In the genomic region with DNA sequence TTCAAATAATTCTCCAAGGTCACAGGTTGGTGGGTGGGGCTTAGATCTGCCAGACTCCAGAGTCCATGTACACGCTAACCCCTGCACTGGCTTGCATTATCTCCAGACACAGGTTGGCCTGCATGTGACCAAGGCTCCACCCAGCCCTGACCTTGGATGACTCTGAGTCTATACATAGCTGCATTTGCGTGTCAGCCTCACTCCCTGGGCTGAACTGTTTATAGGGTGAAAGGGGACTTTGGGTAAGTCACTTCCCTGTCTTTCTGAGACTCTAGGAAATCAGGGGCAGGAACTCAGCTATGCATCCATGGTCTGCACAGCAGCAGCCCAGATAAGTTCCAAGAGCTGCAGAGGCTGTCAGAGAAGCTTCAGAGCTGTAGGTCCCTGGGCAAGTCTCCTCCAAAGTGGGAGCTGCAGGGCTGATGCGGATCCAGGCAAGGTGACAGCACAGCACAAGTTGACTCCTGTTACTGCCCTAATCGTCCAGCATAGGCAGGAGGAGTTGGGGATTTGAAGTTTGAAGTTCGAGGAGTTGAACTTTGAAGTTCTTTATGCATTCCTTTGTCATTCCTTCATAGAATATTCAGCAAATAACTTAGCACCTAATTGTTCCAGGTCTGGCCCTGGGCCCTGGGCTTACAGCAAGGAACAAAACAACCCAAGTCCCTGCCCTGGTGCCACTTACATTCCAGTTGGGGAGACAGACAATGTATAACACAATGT, we compare ENCODE assay signal across 9 cellular contexts. TPM values are rescaled to one million over a fixed set of nuclear protein-coding genes. Genes with fewer than 3 reads are reported as not detected.
DNase-seq lines count a peak whose midpoint lies in the region; ATAC-seq and TF ChIP-seq lines count a peak whose summit lies in the region.
"Had no signal": no experiment of that assay in that cellular context is flagged by ENCODE, and none has a peak within 500 bp of the region (broad histone marks: within the 10 kb centered on the region; RNA-seq: fewer than 3 reads in every experiment).

No MANE protein-coding gene starts in this region.

- H3K9me3 ChIP-seq in RWPE2 (ENCODE audit: severe bottlenecking): no peaks in the 10 kb centered on the region
- H3K9me3 ChIP-seq in uterus: no peaks in the 10 kb centered on the region

- H3K27ac ChIP-seq in RWPE2 (ENCODE audit: poor library complexity, severe bottlenecking): peak overlapping the region; percentile 38
- H3K27ac ChIP-seq in uterus: peak overlapping the region in 1 of 2 donors; percentile 12

- no peak for TF ChIP-seq POLR2A in uterus (IDR thresholded peaks at IDR 0.05)

- peak overlapping the region; percentile 48 to 64 for H3K4me3 Mint-ChIP-seq in stimulated activated naive B cell treated with anti-CD40 and anti-IgM and Interleukin-4, amounts not matched to agents 10 μg/mL and 1 μg/mL and 100 μg/mL, for 72 hours
- H3K4me3 Mint-ChIP-seq: nephron had no signal

- TF ChIP-seq CTCF in RWPE2 (IDR thresholded peaks at IDR 0.05; ENCODE audit: poor library complexity, severe bottlenecking) (no peak), fibroblast of pulmonary artery (IDR thresholded peaks at IDR 0.05; ENCODE audit: low read length, missing control alignments) (no peak), uterus (IDR thresholded peaks at IDR 0.05) (no peak)

- intact Hi-C loops in uterus (cut with DNase I; ENCODE audit: low total_unique reads): loop anchor here (5.0 kb wide), 1 partner anchor 64 kb away; no protein-coding TSS in a partner anchor

- peaks cover 69% of the 10 kb centered on the region for H3K4me1 ChIP-seq in RWPE2 (ENCODE audit: insufficient read depth, poor library complexity, severe bottlenecking)
- peaks cover 20 to 35% of the 10 kb centered on the region in 2 donors for H3K4me1 ChIP-seq in uterus

- H3K27me3 Mint-ChIP-seq in stimulated activated naive B cell treated with anti-CD40 and anti-IgM and Interleukin-4, amounts not matched to agents 10 μg/mL and 1 μg/mL and 100 μg/mL, for 72 hours: no peaks in the 10 kb centered on the region

- H3K36me3 Mint-ChIP-seq in stimulated activated naive B cell treated with anti-CD40 and anti-IgM and Interleukin-4, amounts not matched to agents 10 μg/mL and 1 μg/mL and 100 μg/mL, for 72 hours: peaks cover 13 to 29% of the 10 kb centered on the region in 2 donors

- peak overlapping the region; percentile 84 for H3K27ac Mint-ChIP-seq in stimulated activated naive B cell treated with anti-CD40 and anti-IgM and Interleukin-4, amounts not matched to agents 10 μg/mL and 1 μg/mL and 100 μg/mL, for 72 hours
- H3K27ac Mint-ChIP-seq: nephron had no signal

- H3K4me3 ChIP-seq in RWPE2 (ENCODE audit: severe bottlenecking) (no peak overlapping the region), fibroblast of pulmonary artery (replicated peaks; ENCODE audit: low read depth, low read length) (no peak overlapping the region), uterus (no peak overlapping the region)

- no peaks in the 10 kb centered on the region for H3K9me3 Mint-ChIP-seq in stimulated activated naive B cell treated with anti-CD40 and anti-IgM and Interleukin-4, amounts not matched to agents 10 μg/mL and 1 μg/mL and 100 μg/mL, for 72 hours
- H3K9me3 Mint-ChIP-seq: nephron had no signal

- peaks cover 85 to 100% of the 10 kb centered on the region in 2 donors for H3K4me1 Mint-ChIP-seq in stimulated activated naive B cell treated with anti-CD40 and anti-IgM and Interleukin-4, amounts not matched to agents 10 μg/mL and 1 μg/mL and 100 μg/mL, for 72 hours

- DNase-seq in RWPE2 (ENCODE audit: low spot score): no peak
- peak; percentile 31 for DNase-seq in fibroblast of pulmonary artery (ENCODE audit: low read depth)
- peak; percentile 51 for DNase-seq in stimulated activated naive B cell treated with anti-CD40 and anti-IgM and Interleukin-4, amounts not matched to agents 10 μg/mL and 1 μg/mL and 100 μg/mL, for 72 hours
- DNase-seq in uterus: no peak
- DNase-seq in 8988T: no peak
- DNase-seq in activated gamma-delta T cell (lab: John Stamatoyannopoulos, UW): no peak

- H3K36me3 ChIP-seq in RWPE2 (ENCODE audit: low read depth) (peaks cover 3% of the 10 kb centered on the region; the same call in 1 of the 2 replicates), uterus (no peaks in the 10 kb centered on the region)

- H3K27me3 ChIP-seq in RWPE2 (ENCODE audit: insufficient read depth, poor library complexity, severe bottlenecking): no peaks in the 10 kb centered on the region
- H3K27me3 ChIP-seq in uterus: no peaks in the 10 kb centered on the region

- ATAC-seq in GM18517 (IDR thresholded peaks at IDR 0.05; ENCODE audit: unreplicated experiment): peak; percentile 36
- ATAC-seq in HG02885 (IDR thresholded peaks at IDR 0.05; ENCODE audit: poor library complexity, unreplicated experiment): peak; percentile 48
- no peak for ATAC-seq in RWPE2 (ENCODE audit: low read depth)
- peak; percentile 49 to 64 for ATAC-seq in stimulated activated naive B cell treated with anti-CD40 and anti-IgM and Interleukin-4, amounts not matched to agents 10 μg/mL and 1 μg/mL and 100 μg/mL, for 72 hours (replicated peaks)

RNA-seq across cellular contexts. Expression of gene SLC22A5, which starts 53.4 kb away (rescaled TPM):
- total RNA-seq in uterus: 10 to 100 TPM in 2 of 4 donors, 1 to 10 TPM in 2; 2.0 to 18.9 (median 10.0) TPM

Comparison
In these comparisons a context has a peak if more than half of its experiments do, and no peak if none do; other contexts are left out.
1. DNase-seq: peak in fibroblast of pulmonary artery (single experiment) and stimulated activated naive B cell treated with anti-CD40 and anti-IgM and Interleukin-4, amounts not matched to agents 10 μg/mL and 1 μg/mL and 100 μg/mL, for 72 hours (single experiment); none in RWPE2 (single experiment), uterus (0 of 2), 8988T (single experiment) and activated gamma-delta T cell (single experiment).